14 cellular contexts compared by ENCODE assay signal in the genomic region with DNA sequence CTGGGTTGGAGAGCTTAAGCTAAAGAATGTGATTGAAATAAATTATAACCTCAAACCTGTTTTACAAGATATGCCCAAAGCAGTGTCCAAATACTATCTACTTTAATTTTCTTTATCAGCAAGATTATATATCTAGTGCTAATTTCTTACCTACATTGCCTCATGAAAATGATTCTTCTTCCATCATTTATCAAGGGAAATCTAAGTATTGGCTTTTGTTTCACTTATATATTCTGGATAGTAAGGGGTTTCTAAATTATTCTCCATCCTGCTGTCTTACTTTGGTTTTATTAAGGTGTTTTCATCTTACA.
DNase-seq lines count a peak whose midpoint lies in the region; ATAC-seq and TF ChIP-seq lines count a peak whose summit lies in the region.
"Had no signal": no experiment of that assay in that cellular context is flagged by ENCODE, and none has a peak within 500 bp of the region (broad histone marks: within the 10 kb centered on the region; RNA-seq: fewer than 3 reads in every experiment).

No MANE protein-coding gene starts in this region.

- TF ChIP-seq POLR2A in HCT116 (IDR thresholded peaks at IDR 0.05; ENCODE audit: borderline replicate concordance, extremely low read depth, insufficient read depth, insufficient read length): no peak

- no peaks in the 10 kb centered on the region for H3K9me3 Mint-ChIP-seq in CD14-positive monocyte
- no peaks in the 10 kb centered on the region for H3K9me3 Mint-ChIP-seq in nephron progenitor cell

- H3K9ac ChIP-seq in HCT116 (ENCODE audit: low read length): no peak overlapping the region
- H3K9ac ChIP-seq: BLaER1 had no signal

- H3K4me2 ChIP-seq in HCT116 (ENCODE audit: low read length): no peak overlapping the region
- H3K4me2 ChIP-seq: BLaER1 had no signal

- H3K36me3 Mint-ChIP-seq in CD14-positive monocyte (no peaks in the 10 kb centered on the region), nephron progenitor cell (ENCODE audit: low read depth) (peaks cover 21% of the 10 kb centered on the region)

- TF ChIP-seq RAD21 in HCT116 (IDR thresholded peaks at IDR 0.05; ENCODE audit: low read depth): no peak

- H3K9me2 ChIP-seq in HCT116 (ENCODE audit: insufficient read depth): no peaks in the 10 kb centered on the region

- H2AFZ ChIP-seq in HCT116 (ENCODE audit: low read depth, low read length, poor library complexity, severe bottlenecking): no peak overlapping the region

- RAD21 ChIA-PET in HCT116 (lab: Charles Lee; ENCODE audit: low non-redundant PET in 1 of 2, low total read pairs in 2 of 2, uncharacterized antibody in 2 of 2, unreplicated experiment in 2 of 2): no interaction called here

- H3K36me3 ChIP-seq in HCT116 (ENCODE audit: control insufficient read depth in 1 of 2, insufficient read depth in 2 of 2, low read length in 2 of 2): no peaks in the 10 kb centered on the region
- H3K36me3 ChIP-seq: BLaER1 had no signal

- H3K4me1 Mint-ChIP-seq in CD14-positive monocyte (peaks cover 24% of the 10 kb centered on the region), nephron progenitor cell (peaks cover 20% of the 10 kb centered on the region)

- DNase-seq in CD14-positive monocyte (ENCODE audit: low spot score) (no peak), HCT116 (ENCODE audit: low read depth, low spot score) (no peak), nephron progenitor cell (no peak), DMS79 (lab: John Stamatoyannopoulos, UW) (no peak)
- DNase-seq: GF-D8, KG1, NCI-H1436 treated with DMSO at 0.1 percent for 48 hours, Peyer's patch had no signal

- peak; percentile 39 for TF ChIP-seq CTCF in CD14-positive monocyte (IDR thresholded peaks at IDR 0.05)
- no peak for TF ChIP-seq CTCF in HCT116 (IDR thresholded peaks at IDR 0.05 in 2 of 3, conservative IDR thresholded peaks at IDR 0.05 in 1 of 3; ENCODE audit: borderline replicate concordance in 1 of 3, insufficient read depth in 1 of 3, low read depth in 2 of 3, low read length in 2 of 3)
- TF ChIP-seq CTCF in VCaP (conservative IDR thresholded peaks at IDR 0.05): peak; percentile 24; the same call in 1 of the 2 replicates
- peak; percentile 8 for TF ChIP-seq CTCF in nephron progenitor cell (IDR thresholded peaks at IDR 0.05)

- H3K4me1 ChIP-seq in HCT116 (ENCODE audit: control insufficient read depth in 1 of 2, insufficient read depth in 2 of 2, low read length in 2 of 2): peaks cover 5 to 10% of the 10 kb centered on the region in 2 experiments; a peak in 3 of 4 replicates
- H3K4me1 ChIP-seq: BLaER1, Peyer's patch had no signal

- no peaks in the 10 kb centered on the region for H3K79me2 ChIP-seq in HCT116 (ENCODE audit: insufficient read depth, low read length)

- no TSS peak for BruUV-seq in HCT116 (replicated peaks; lab: Mats Ljungman, UMichigan)

- H3K27ac ChIP-seq in HCT116 (ENCODE audit: low read depth, low read length) (no peak overlapping the region), VCaP (no peak overlapping the region)
- H3K27ac ChIP-seq: BLaER1, Peyer's patch, SJSA1 had no signal

- ATAC-seq in HCT116: no peak
- no peak for ATAC-seq in GM18873 (IDR thresholded peaks at IDR 0.05; ENCODE audit: low FRiP score, unreplicated experiment)
- ATAC-seq in GM18909 (IDR thresholded peaks at IDR 0.05; ENCODE audit: poor library complexity, unreplicated experiment): no peak
- ATAC-seq: Right ventricle myocardium inferior had no signal

- no peaks in the 10 kb centered on the region for H3K9me3 ChIP-seq in HCT116 (ENCODE audit: control insufficient read depth in 1 of 2, insufficient read depth in 1 of 2, low read depth in 1 of 2, low read length in 2 of 2)
- H3K9me3 ChIP-seq: BLaER1, Peyer's patch, SJSA1 had no signal

- CTCF ChIA-PET in HCT116 (lab: Charles Lee): interaction anchor here (0.9 to 2.8 kb wide), 5 partner anchors 261 to 605 kb away, joined by 3 to 13 read pairs (median 5); partner anchors contain the start of gene LRIG2

- H3K4me3 Mint-ChIP-seq in CD14-positive monocyte (no peak overlapping the region), nephron progenitor cell (no peak overlapping the region)

- no peak overlapping the region for H3K4me3 ChIP-seq in HCT116 (replicated peaks in 1 of 2; ENCODE audit: low read depth in 1 of 2, low read length in 2 of 2)
- H3K4me3 ChIP-seq: BLaER1, Peyer's patch, SJSA1 had no signal

- peaks cover 0 to 4% (median 2%) of the 10 kb centered on the region in 3 donors for H3K27me3 Mint-ChIP-seq in CD14-positive monocyte (ENCODE audit: low read depth in 3 of 3)
- H3K27me3 Mint-ChIP-seq in nephron progenitor cell (ENCODE audit: low read depth, poor library complexity): no peaks in the 10 kb centered on the region

- intact Hi-C loops in CD14-positive monocyte (cut with micrococcal nuclease): loop anchor here in 1 of 2 donors (5.0 to 10.0 kb wide), 2 partner anchors 533 to 961 kb away; partner anchors contain the start of gene PPM1J
- intact Hi-C loops in HCT116 (cut with micrococcal nuclease): loop anchor here (1.0 to 10.0 kb wide), 3 partner anchors 223 to 605 kb away; partner anchors contain the start of gene LRIG2

- H4K20me1 ChIP-seq in HCT116 (ENCODE audit: insufficient read depth): no peaks in the 10 kb centered on the region
- H4K20me1 ChIP-seq: BLaER1 had no signal

- no peak overlapping the region for H3K27ac Mint-ChIP-seq in CD14-positive monocyte
- no peak overlapping the region for H3K27ac Mint-ChIP-seq in nephron progenitor cell

- POLR2A ChIA-PET in HCT116 (lab: Charles Lee): no interaction called here

- no peaks in the 10 kb centered on the region for H3K27me3 ChIP-seq in HCT116 (ENCODE audit: insufficient read depth, low read length)
- H3K27me3 ChIP-seq: BLaER1, Peyer's patch, SJSA1 had no signal

TF ChIP-seq in HCT116, 20 proteins besides CTCF, POLR2A, EP300 and RAD21:
- TF ChIP-seq YY1 (IDR thresholded peaks at IDR 0.05; ENCODE audit: extremely low read depth, insufficient replicate concordance, low read depth, low read length) (no peak), SRF (IDR thresholded peaks at IDR 0.05; ENCODE audit: low read depth) (peak; percentile 29; the same call in 1 of the 2 replicates)
TF ChIP-seq in HCT116: peak in this region for 1.

Comparison
In these comparisons a context has a peak if more than half of its experiments do, and no peak if none do; other contexts are left out.
1. CTCF ChIP-seq: peak in CD14-positive monocyte (single experiment), VCaP (single experiment) and nephron progenitor cell (single experiment); none in HCT116 (0 of 3).